ENCODE assay signal across 8 cellular contexts in the genomic region with DNA sequence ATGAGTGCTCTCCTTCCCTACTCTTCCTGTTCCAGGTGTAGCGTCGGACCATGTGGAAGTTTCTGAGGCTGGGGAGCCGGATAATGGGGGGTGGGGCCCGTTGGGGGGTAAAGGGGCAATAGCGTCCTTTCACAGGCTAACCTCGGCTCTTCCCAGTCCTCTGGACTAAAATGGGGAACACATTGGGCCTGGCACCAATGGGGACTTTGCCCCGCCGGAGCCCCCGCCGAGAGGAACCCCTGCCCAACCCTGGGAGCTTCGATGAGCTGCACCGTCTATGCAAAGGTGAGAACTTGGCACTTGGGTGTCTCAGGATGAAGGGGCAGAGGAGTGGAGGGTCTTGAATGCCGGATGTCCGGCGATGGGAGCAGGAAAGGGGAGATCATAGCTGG. TPM values are rescaled to one million over a fixed set of nuclear protein-coding genes. Genes with fewer than 3 reads are reported as not detected.
DNase-seq lines count a peak whose midpoint lies in the region; ATAC-seq lines count a peak whose summit lies in the region.

No MANE protein-coding gene starts in this region.

- intact Hi-C loops in activated T-helper 2 cell treated with anti-CD3 and anti-CD28 coated beads, Interferon-gamma antibody, Interleukin-2, Interleukin-4, amounts not matched to agents 10 μg/mL and 5 μg/mL and 100 μg/mL, durations not matched to agents 14 hours and 24 hours and 36 hours (cut with micrococcal nuclease) = loop anchor here (2.0 kb wide), 1 partner anchor 88 kb away; a partner anchor contains a TSS

- peak; percentile 23 for DNase-seq in activated CD4-positive, alpha-beta T cell treated with anti-CD3 and anti-CD28 coated beads for 48 hours
- DNase-seq in activated CD4-positive, alpha-beta T cell treated with anti-CD3 and anti-CD28 coated beads, Interleukin-2, amount 50 U/mL, for 4 hours = no peak
- DNase-seq in activated T-helper 2 cell treated with anti-CD3 and anti-CD28 coated beads, Interferon-gamma antibody, Interleukin-2, Interleukin-4, amounts not matched to agents 10 μg/mL and 5 μg/mL and 100 μg/mL, durations not matched to agents 14 hours and 24 hours and 36 hours (ENCODE audit: low spot score) = no peak

- no peaks in the 10 kb centered on the region for H3K27me3 ChIP-seq in iPS-18a (ENCODE audit: control insufficient read depth, insufficient read depth, low read length)
- no peaks in the 10 kb centered on the region for H3K27me3 ChIP-seq in subcutaneous abdominal adipose tissue (ENCODE audit: control insufficient read depth in 5 of 5, insufficient read depth in 4 of 5, low read length in 5 of 5)

- H3K36me3 ChIP-seq in iPS-18a (ENCODE audit: control insufficient read depth, low read depth, low read length) = peaks cover 13% of the 10 kb centered on the region
- H3K36me3 ChIP-seq in subcutaneous abdominal adipose tissue (ENCODE audit: control insufficient read depth in 5 of 5, insufficient read depth in 5 of 5, low read length in 5 of 5) = peaks cover 0 to 33% (median 25%) of the 10 kb centered on the region in 5 donors

- peak overlapping the region; percentile 100 for H3K4me3 Mint-ChIP-seq in activated T-helper 2 cell treated with anti-CD3 and anti-CD28 coated beads, Interferon-gamma antibody, Interleukin-2, Interleukin-4, amounts not matched to agents 10 μg/mL and 5 μg/mL and 100 μg/mL, durations not matched to agents 14 hours and 24 hours and 36 hours (ENCODE audit: low read depth)

- peaks cover 23% of the 10 kb centered on the region for H3K4me1 Mint-ChIP-seq in activated T-helper 2 cell treated with anti-CD3 and anti-CD28 coated beads, Interferon-gamma antibody, Interleukin-2, Interleukin-4, amounts not matched to agents 10 μg/mL and 5 μg/mL and 100 μg/mL, durations not matched to agents 14 hours and 24 hours and 36 hours (ENCODE audit: low read depth)

- peaks cover 8% of the 10 kb centered on the region for H3K4me1 ChIP-seq in iPS-18a (ENCODE audit: control insufficient read depth, low read depth, low read length)
- peaks cover 5 to 31% (median 29%) of the 10 kb centered on the region in 5 donors for H3K4me1 ChIP-seq in subcutaneous abdominal adipose tissue (ENCODE audit: control insufficient read depth in 5 of 5, insufficient read depth in 5 of 5, low read length in 5 of 5)

- ATAC-seq in GM18498 (IDR thresholded peaks at IDR 0.05; ENCODE audit: unreplicated experiment) (no peak), GM19035 (IDR thresholded peaks at IDR 0.05; ENCODE audit: unreplicated experiment) (no peak), GM21786 (IDR thresholded peaks at IDR 0.05; ENCODE audit: unreplicated experiment) (no peak)

- peak overlapping the region; percentile 100 for H3K27ac Mint-ChIP-seq in activated T-helper 2 cell treated with anti-CD3 and anti-CD28 coated beads, Interferon-gamma antibody, Interleukin-2, Interleukin-4, amounts not matched to agents 10 μg/mL and 5 μg/mL and 100 μg/mL, durations not matched to agents 14 hours and 24 hours and 36 hours

- H3K9me3 Mint-ChIP-seq in activated T-helper 2 cell treated with anti-CD3 and anti-CD28 coated beads, Interferon-gamma antibody, Interleukin-2, Interleukin-4, amounts not matched to agents 10 μg/mL and 5 μg/mL and 100 μg/mL, durations not matched to agents 14 hours and 24 hours and 36 hours = no peaks in the 10 kb centered on the region

- no peaks in the 10 kb centered on the region for H3K27me3 Mint-ChIP-seq in activated T-helper 2 cell treated with anti-CD3 and anti-CD28 coated beads, Interferon-gamma antibody, Interleukin-2, Interleukin-4, amounts not matched to agents 10 μg/mL and 5 μg/mL and 100 μg/mL, durations not matched to agents 14 hours and 24 hours and 36 hours (ENCODE audit: low read depth)

- H3K36me3 Mint-ChIP-seq in activated T-helper 2 cell treated with anti-CD3 and anti-CD28 coated beads, Interferon-gamma antibody, Interleukin-2, Interleukin-4, amounts not matched to agents 10 μg/mL and 5 μg/mL and 100 μg/mL, durations not matched to agents 14 hours and 24 hours and 36 hours (ENCODE audit: low read depth) = peaks cover 33% of the 10 kb centered on the region

- H3K4me3 ChIP-seq in iPS-18a (ENCODE audit: low read length) (peak overlapping the region; percentile 75), subcutaneous abdominal adipose tissue (ENCODE audit: low read depth in 1 of 5, low read length in 5 of 5) (peak overlapping the region; percentile 77 to 99 (median 91))

- H3K27ac ChIP-seq in iPS-18a (ENCODE audit: low read length) (no peak overlapping the region), subcutaneous abdominal adipose tissue (ENCODE audit: low read depth, low read length) (peak overlapping the region; percentile 18)

- H3K9me3 ChIP-seq in iPS-18a (ENCODE audit: control insufficient read depth, low read depth, low read length) (no peaks in the 10 kb centered on the region), subcutaneous abdominal adipose tissue (ENCODE audit: control insufficient read depth in 5 of 5, low read length in 5 of 5) (no peaks in the 10 kb centered on the region)

- peak overlapping the region; percentile 47 for H3K9ac ChIP-seq in iPS-18a (ENCODE audit: low read length)
- peak overlapping the region in 4 of 5 donors; percentile 66 to 81 (median 71) for H3K9ac ChIP-seq in subcutaneous abdominal adipose tissue (ENCODE audit: low read length in 5 of 5)

RNA-seq across cellular contexts. Expression of a gene that starts 0.5 kb away (rescaled TPM):
- total RNA-seq in activated T-helper 2 cell treated with anti-CD3 and anti-CD28 coated beads, Interferon-gamma antibody, Interleukin-2, Interleukin-4, amounts not matched to agents 10 μg/mL and 5 μg/mL and 100 μg/mL, durations not matched to agents 14 hours and 24 hours and 36 hours = 22.7 and 24.9 TPM in 2 replicates

RNA-seq across cellular contexts. Expression of a gene that starts 2.9 kb away (rescaled TPM):
- not detected in 2 replicates for total RNA-seq in activated T-helper 2 cell treated with anti-CD3 and anti-CD28 coated beads, Interferon-gamma antibody, Interleukin-2, Interleukin-4, amounts not matched to agents 10 μg/mL and 5 μg/mL and 100 μg/mL, durations not matched to agents 14 hours and 24 hours and 36 hours

RNA-seq across cellular contexts. Expression of a gene that starts 11.2 kb away (rescaled TPM):
- total RNA-seq in activated T-helper 2 cell treated with anti-CD3 and anti-CD28 coated beads, Interferon-gamma antibody, Interleukin-2, Interleukin-4, amounts not matched to agents 10 μg/mL and 5 μg/mL and 100 μg/mL, durations not matched to agents 14 hours and 24 hours and 36 hours = 0.60 and 0.71 TPM in 2 replicates

RNA-seq across cellular contexts. Expression of a gene that starts 11.7 kb away (rescaled TPM):
- total RNA-seq in activated T-helper 2 cell treated with anti-CD3 and anti-CD28 coated beads, Interferon-gamma antibody, Interleukin-2, Interleukin-4, amounts not matched to agents 10 μg/mL and 5 μg/mL and 100 μg/mL, durations not matched to agents 14 hours and 24 hours and 36 hours = not detected in 2 replicates

RNA-seq across cellular contexts. Expression of a gene that starts 24.1 kb away (rescaled TPM):
- 79.0 and 91.5 TPM in 2 replicates for total RNA-seq in activated T-helper 2 cell treated with anti-CD3 and anti-CD28 coated beads, Interferon-gamma antibody, Interleukin-2, Interleukin-4, amounts not matched to agents 10 μg/mL and 5 μg/mL and 100 μg/mL, durations not matched to agents 14 hours and 24 hours and 36 hours
